ENCODE assay signal across 19 cellular contexts in the genomic region with DNA sequence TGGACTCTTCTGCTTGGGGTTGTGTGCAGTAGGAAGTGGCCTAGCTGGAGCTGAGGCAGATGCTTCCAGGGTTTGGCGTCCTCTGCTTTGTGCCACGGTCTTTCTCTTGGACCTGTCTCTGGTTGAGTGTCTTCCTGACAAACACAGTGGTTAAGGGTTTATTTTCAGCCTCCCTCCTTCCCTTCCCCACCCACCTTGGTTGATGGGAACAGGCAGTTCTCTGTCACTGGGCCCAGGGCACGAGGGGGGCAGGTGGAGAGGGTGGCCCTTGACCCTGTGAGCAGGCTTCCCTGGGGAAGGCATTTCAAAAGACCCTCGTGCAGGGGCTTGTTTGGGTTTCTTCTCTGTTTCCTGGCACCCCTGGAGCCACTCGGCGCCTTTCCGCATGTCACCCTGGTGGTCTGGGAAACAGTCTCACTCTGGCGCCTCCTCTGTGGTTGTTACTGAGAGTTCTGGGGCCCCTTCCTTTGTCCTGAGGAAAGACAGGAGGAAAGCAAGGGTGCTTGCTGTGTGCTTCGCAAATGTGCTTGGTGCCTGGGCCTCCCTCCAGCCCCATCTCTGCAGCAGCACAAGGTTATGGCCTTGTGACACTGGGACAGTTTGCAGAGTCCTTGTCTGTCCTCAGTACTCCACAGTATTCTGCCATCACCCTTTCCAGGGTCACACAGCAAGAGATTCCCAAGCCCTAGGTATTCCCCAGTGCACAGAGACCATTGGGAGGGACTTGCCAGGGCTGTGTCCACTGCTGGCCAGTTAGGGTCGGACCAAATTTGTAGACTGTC. TPM values are rescaled to one million over a fixed set of nuclear protein-coding genes. Genes with fewer than 3 reads are reported as not detected.
DNase-seq lines count a peak whose midpoint lies in the region; FAIRE-seq and TF ChIP-seq lines count a peak whose summit lies in the region.
"Had no signal": no experiment of that assay in that cellular context is flagged by ENCODE, and none has a peak within 500 bp of the region (broad histone marks: within the 10 kb centered on the region; RNA-seq: fewer than 3 reads in every experiment).

No MANE protein-coding gene starts in this region.

- no peaks in the 10 kb centered on the region for H3K79me2 ChIP-seq in smooth muscle cell (ENCODE audit: low read depth)

- FAIRE-seq in GM19239 (lab: Jason Lieb, UNC) = no peak

- H3K27me3 ChIP-seq in left ventricle myocardium inferior (ENCODE audit: low read depth) (no peaks in the 10 kb centered on the region), smooth muscle cell (ENCODE audit: low read depth) (no peaks in the 10 kb centered on the region)
- H3K27me3 ChIP-seq: foreskin keratinocyte, ovary had no signal

- CTCF ChIA-PET in HEK293 (lab: Yijun Ruan, JAX) = no interaction called here

- no peak for TF ChIP-seq CTCF in HEK293 (tag by site-specific recombination; IDR thresholded peaks at IDR 0.05)
- TF ChIP-seq CTCF in left ventricle myocardium inferior (IDR thresholded peaks at IDR 0.05; ENCODE audit: borderline replicate concordance) = no peak
- no peak for TF ChIP-seq CTCF in smooth muscle cell (IDR thresholded peaks at IDR 0.05; ENCODE audit: borderline replicate concordance, insufficient read depth, poor library complexity, severe bottlenecking)

- intact Hi-C loops in left ventricle myocardium inferior (cut with micrococcal nuclease) = no loop called here

- H3K36me3 ChIP-seq in HEK293 (ENCODE audit: control insufficient read depth in 2 of 2, insufficient read depth in 1 of 2, low read length in 2 of 2) (peaks cover 4 to 93% of the 10 kb centered on the region in 2 experiments; a peak in 1 of 3 replicates), left ventricle myocardium inferior (peaks cover 76% of the 10 kb centered on the region), smooth muscle cell (ENCODE audit: low read depth) (no peaks in the 10 kb centered on the region)

- WGBS in smooth muscle cell (ENCODE audit: low lambda C conversion rate) = 95% methylated on average over 10 of the region's 10 CpGs

- H3K4me1 ChIP-seq in HEK293 (ENCODE audit: control insufficient read depth, insufficient read depth, low read length) (no peaks in the 10 kb centered on the region), left ventricle myocardium inferior (peaks cover 60% of the 10 kb centered on the region), smooth muscle cell (ENCODE audit: low read depth) (no peaks in the 10 kb centered on the region)
- H3K4me1 ChIP-seq: foreskin keratinocyte had no signal

- no peak overlapping the region for H3K9ac ChIP-seq in smooth muscle cell (ENCODE audit: low read depth)

- H3F3A ChIP-seq in smooth muscle cell (ENCODE audit: low read depth) = peaks cover 7% of the 10 kb centered on the region

- peaks cover 43% of the 10 kb centered on the region for H4K20me1 ChIP-seq in smooth muscle cell (ENCODE audit: low read depth)

- H2AFZ ChIP-seq in smooth muscle cell (ENCODE audit: low read depth) = no peak overlapping the region

- H3K9me3 ChIP-seq in HEK293 (ENCODE audit: control insufficient read depth, insufficient read depth, low read depth, low read length) (no peaks in the 10 kb centered on the region), left ventricle myocardium inferior (replicated peaks) (no peaks in the 10 kb centered on the region), smooth muscle cell (replicated peaks; ENCODE audit: low read depth) (no peaks in the 10 kb centered on the region)
- H3K9me3 ChIP-seq: ovary had no signal

- no peak overlapping the region for H3K4me2 ChIP-seq in smooth muscle cell

- POLR2A ChIA-PET in HEK293 (lab: Yijun Ruan, JAX) = no interaction called here

- H3K4me3 ChIP-seq in HEK293 (ENCODE audit: low read depth, low read length) = no peak overlapping the region
- H3K4me3 ChIP-seq in left ventricle myocardium inferior = no peak overlapping the region
- H3K4me3 ChIP-seq in smooth muscle cell = no peak overlapping the region
- H3K4me3 ChIP-seq: ovary, SK-N-MC had no signal

- H3K27ac ChIP-seq in HEK293 (ENCODE audit: extremely low read depth, low read depth, low read length) (0 out of 2 replicates have a peak overlapping the region, but pooled peaks have one; percentile 9), angular gyrus (ENCODE audit: low read depth, low read length) (peak overlapping the region; percentile 89), left ventricle myocardium inferior (replicated peaks) (peak overlapping the region; percentile 85), smooth muscle cell (ENCODE audit: low read depth) (peak overlapping the region; percentile 50)
- H3K27ac ChIP-seq: foreskin keratinocyte had no signal

- DNase-seq in left ventricle myocardium inferior = no peak
- no peak for DNase-seq in smooth muscle cell (lab: John Stamatoyannopoulos, UW; ENCODE audit: unreplicated experiment)
- DNase-seq in NCI-H187 treated with DMSO at 0.1 percent for 48 hours (lab: John Stamatoyannopoulos, UW) = no peak
- DNase-seq in NCI-H526 treated with DMSO at 0.1 percent for 48 hours (lab: John Stamatoyannopoulos, UW) = no peak
- no peak for DNase-seq in GM19239 (ENCODE audit: insufficient read length, low spot score)
- DNase-seq in islet precursor cell = no peak
- DNase-seq: activated CD4-positive, alpha-beta T cell treated with anti-CD3 and anti-CD28 coated beads, Interleukin-2, amount 50 U/mL, for 48 hours; activated effector memory CD4-positive, alpha-beta T cell treated with Interleukin-2 at 50 U/mL for 16 hours; DMS79; effector memory CD8-positive, alpha-beta T cell; foreskin keratinocyte; NCI-H1694 treated with DMSO at 0.1 percent for 48 hours; NCI-H446; ovary; stimulated activated CD4-positive, alpha-beta T cell treated with anti-CD3 and anti-CD28 coated beads, Interleukin-15, amount 100 ng/mL, for 24 hours; trophoblast cell had no signal

TF ChIP-seq in HEK293, 187 proteins besides CTCF, POLR2A, EP300 and RAD21:
- TF ChIP-seq MEIS1 (CRISPR knock-in tag; IDR thresholded peaks at IDR 0.05; ENCODE audit: borderline replicate concordance) (no peak), ZBTB44 (tag by site-specific recombination; IDR thresholded peaks at IDR 0.05) (no peak), PRDM1 (tag by site-specific recombination; IDR thresholded peaks at IDR 0.05) (no peak)
TF ChIP-seq in HEK293: peak in this region for 0.

RNA-seq across cellular contexts. Expression of gene STAB1, which starts 10.3 kb away (rescaled TPM):
- total RNA-seq in left ventricle myocardium inferior (67.2 TPM), smooth muscle cell (0.22 TPM in 1 of 2 replicates, not detected in the other)
- polyA plus RNA-seq in smooth muscle cell = 0.25 and 0.31 TPM in 2 replicates
- total RNA-seq: foreskin keratinocyte had no signal

RNA-seq across cellular contexts. Expression of gene NISCH, which starts 29.5 kb away (rescaled TPM):
- total RNA-seq in left ventricle myocardium inferior (44.3 TPM), smooth muscle cell (55.2 and 56.1 TPM in 2 replicates)
- polyA plus RNA-seq in smooth muscle cell = 46.7 and 47.3 TPM in 2 replicates

RNA-seq across cellular contexts. Expression of gene TNNC1, which starts 31.0 kb away (rescaled TPM):
- total RNA-seq in left ventricle myocardium inferior (8,962 TPM), smooth muscle cell (4.2 and 5.9 TPM in 2 replicates)
- polyA plus RNA-seq in smooth muscle cell = 5.1 and 7.8 TPM in 2 replicates
- total RNA-seq: foreskin keratinocyte had no signal

RNA-seq across cellular contexts. Expression of gene SEMA3G, which starts 40.0 kb away (rescaled TPM):
- total RNA-seq in left ventricle myocardium inferior (9.2 TPM), smooth muscle cell (0.09 and 0.31 TPM in 2 replicates)
- 0.09 TPM in 1 of 2 replicates, not detected in the other for polyA plus RNA-seq in smooth muscle cell

RNA-seq across cellular contexts. Expression of gene NT5DC2, which starts 48.8 kb away (rescaled TPM):
- 69.3 TPM for total RNA-seq in left ventricle myocardium inferior
- total RNA-seq in smooth muscle cell = 156 and 207 TPM in 2 replicates
- polyA plus RNA-seq in smooth muscle cell = 229 and 248 TPM in 2 replicates

Comparison
In these comparisons a context has a peak if more than half of its experiments do, and no peak if none do; other contexts are left out.
1. H3K27ac ChIP-seq: peak in every context shown above with its lines; median percentile 89 in angular gyrus; 85 in left ventricle myocardium inferior; 50 in smooth muscle cell; 9 in HEK293.
2. RNA of gene STAB1, which starts 10.3 kb away (total RNA-seq): 67.2 TPM in left ventricle myocardium inferior (single experiment); 0.22 TPM in smooth muscle cell; every median in the first group is over 10 times any median in the second.
3. RNA of gene TNNC1, which starts 31.0 kb away (total RNA-seq): 8,962 TPM in left ventricle myocardium inferior (single experiment); 4.2 to 5.9 TPM in smooth muscle cell; every median in the first group is over 1,000 times any median in the second.